ENCODE assay signal across 26 cellular contexts in genomic region chr16:57087003-57087402, GRCh38.
"Had no signal": no experiment of that assay in that cellular context is flagged by ENCODE, and none has a peak within 500 bp of the region (broad histone marks: within the 10 kb centered on the region; RNA-seq: fewer than 3 reads in every experiment).

No MANE protein-coding gene starts in this region.

- H3K36me3 ChIP-seq: brain microvascular endothelial cell, gastrocnemius medialis had no signal

- H3K4me3 ChIP-seq: coronary artery, dorsolateral prefrontal cortex, esophagus muscularis mucosa, gastrocnemius medialis, heart left ventricle had no signal

- H3K27ac Mint-ChIP-seq: activated CD8-positive, alpha-beta T cell treated with anti-CD3 and anti-CD28 coated beads for 36 hours; activated naive CD4-positive, alpha-beta T cell treated with anti-CD3 and anti-CD28 coated beads for 36 hours; activated naive CD8-positive, alpha-beta T cell; activated T-helper 2 cell treated with anti-CD3 and anti-CD28 coated beads, Interferon-gamma antibody, Interleukin-2, Interleukin-4, amounts not matched to agents 10 μg/mL and 5 μg/mL and 100 μg/mL, durations not matched to agents 14 hours and 24 hours and 36 hours; endodermal cell had no signal

- DNase-seq: activated CD4-positive, alpha-beta T cell treated with anti-CD3 and anti-CD28 coated beads for 48 hours; activated CD4-positive, alpha-beta T cell treated with anti-CD3 and anti-CD28 coated beads, Interleukin-2, amount 50 U/mL, for 1 hour; activated CD4-positive, alpha-beta T cell treated with anti-CD3 and anti-CD28 coated beads, Interleukin-2, amount 50 U/mL, for 48 hours; activated CD8-positive, alpha-beta memory T cell treated with anti-CD3 and anti-CD28 coated beads for 24 hours; activated CD8-positive, alpha-beta T cell treated with anti-CD3 and anti-CD28 coated beads for 36 hours; activated effector memory CD4-positive, alpha-beta T cell treated with anti-CD3 and anti-CD28 coated beads, Interleukin-2, amount 50 U/mL, for 16 hours; activated naive CD4-positive, alpha-beta T cell treated with anti-CD3 and anti-CD28 coated beads for 36 hours; activated T-cell treated with anti-CD3 and anti-CD28 coated beads, Interleukin-2, amount 50 U/mL, for 4 hours; amniotic stem cell; anterior cingulate cortex; brain microvascular endothelial cell; dorsolateral prefrontal cortex; effector memory CD4-positive, alpha-beta T cell; endodermal cell; erythroblast; foreskin keratinocyte; gastrocnemius medialis; glutamatergic neuron; heart left ventricle; T-helper 2 cell had no signal

- H3K9me3 Mint-ChIP-seq: activated CD8-positive, alpha-beta T cell treated with anti-CD3 and anti-CD28 coated beads for 36 hours; activated naive CD4-positive, alpha-beta T cell treated with anti-CD3 and anti-CD28 coated beads for 36 hours; activated T-cell treated with anti-CD3 and anti-CD28 coated beads, Interleukin-2, amount 50 U/mL, for 4 hours; activated T-helper 2 cell treated with anti-CD3 and anti-CD28 coated beads, Interferon-gamma antibody, Interleukin-2, Interleukin-4, amounts not matched to agents 10 μg/mL and 5 μg/mL and 100 μg/mL, durations not matched to agents 14 hours and 24 hours and 36 hours; central memory CD8-positive, alpha-beta T cell; dendritic cell treated with granulocyte-macrophage colony-stimulating factor and Interleukin-4, amounts not matched to agents 40 ng/mL and 50 ng/mL, for 4 days; endodermal cell had no signal

- H3K27me3 Mint-ChIP-seq: activated naive CD8-positive, alpha-beta T cell; central memory CD8-positive, alpha-beta T cell; dendritic cell treated with granulocyte-macrophage colony-stimulating factor and Interleukin-4, amounts not matched to agents 40 ng/mL and 50 ng/mL, for 4 days had no signal

- H3K27me3 ChIP-seq: brain microvascular endothelial cell, dorsolateral prefrontal cortex, esophagus muscularis mucosa, foreskin keratinocyte, gastrocnemius medialis, heart left ventricle had no signal

- H3K4me1 ChIP-seq: foreskin keratinocyte had no signal

- H3K27ac ChIP-seq: brain microvascular endothelial cell, coronary artery, dorsolateral prefrontal cortex, esophagus muscularis mucosa, foreskin keratinocyte, gastrocnemius medialis, heart left ventricle had no signal

- H3K36me3 Mint-ChIP-seq: activated naive CD8-positive, alpha-beta T cell had no signal

- H3K9me3 ChIP-seq: esophagus muscularis mucosa, gastrocnemius medialis had no signal

- H3K4me3 Mint-ChIP-seq: activated CD8-positive, alpha-beta T cell treated with anti-CD3 and anti-CD28 coated beads for 36 hours; activated naive CD4-positive, alpha-beta T cell treated with anti-CD3 and anti-CD28 coated beads for 36 hours; activated naive CD8-positive, alpha-beta T cell; activated T-cell treated with anti-CD3 and anti-CD28 coated beads, Interleukin-2, amount 50 U/mL, for 4 hours; central memory CD8-positive, alpha-beta T cell; dendritic cell treated with granulocyte-macrophage colony-stimulating factor and Interleukin-4, amounts not matched to agents 40 ng/mL and 50 ng/mL, for 4 days; endodermal cell had no signal
